In genomic region chr17:38447502-38448095, GRCh38 we compare ENCODE assay signal across 13 cellular contexts. TPM values are rescaled to one million over a fixed set of nuclear protein-coding genes. Genes with fewer than 3 reads are reported as not detected.
A peak's percentile ranks its signal among the peaks of the same experiment; 100 is the strongest.
DNase-seq lines count a peak whose midpoint lies in the region; ATAC-seq and TF ChIP-seq lines count a peak whose summit lies in the region.
"Had no signal": no experiment of that assay in that cellular context is flagged by ENCODE, and none has a peak within 500 bp of the region (broad histone marks: within the 10 kb centered on the region; RNA-seq: fewer than 3 reads in every experiment).

No MANE protein-coding gene starts in this region.

- no peak for DNase-seq in HFFc6
- DNase-seq in mucosa of descending colon = no peak
- no peak for DNase-seq in stimulated activated naive B cell treated with anti-CD40 and anti-IgM and Interleukin-4, amounts not matched to agents 10 μg/mL and 1 μg/mL and 100 μg/mL, for 72 hours
- DNase-seq in Karpas-422 = no peak
- DNase-seq in activated T-cell treated with anti-CD3 and anti-CD28 coated beads, Interleukin-2, amount 50 U/mL, for 48 hours = no peak
- no peak for DNase-seq in tibial artery
- DNase-seq: activated T-cell treated with anti-CD3 and anti-CD28 coated beads, Interleukin-2, amount 50 U/mL, for 72 hours; NCI-H187; Peyer's patch had no signal

- H3K9me3 ChIP-seq in BLaER1 treated with 17β-estradiol and CSF1 and Interleukin-3, amounts not matched to agents 10 nM and 100 nM (replicated peaks in 1 of 11) = no peaks in the 10 kb centered on the region
- H3K9me3 ChIP-seq in mucosa of descending colon (no peaks in the 10 kb centered on the region), Karpas-422 (ENCODE audit: low read length) (no peaks in the 10 kb centered on the region), tibial artery (no peaks in the 10 kb centered on the region)
- H3K9me3 ChIP-seq: breast epithelium, Peyer's patch had no signal

- H3K4me1 Mint-ChIP-seq in HFFc6 (ENCODE audit: low read depth) = peaks cover 64% of the 10 kb centered on the region
- H3K4me1 Mint-ChIP-seq in stimulated activated naive B cell treated with anti-CD40 and anti-IgM and Interleukin-4, amounts not matched to agents 10 μg/mL and 1 μg/mL and 100 μg/mL, for 72 hours = peaks cover 7 to 20% of the 10 kb centered on the region in 2 donors

- peaks cover 0 to 3% (median 0%) of the 10 kb centered on the region in 11 experiments; a peak in 2 of 22 replicates for H3K27me3 ChIP-seq in BLaER1 treated with 17β-estradiol and CSF1 and Interleukin-3, amounts not matched to agents 10 nM and 100 nM
- H3K27me3 ChIP-seq in Karpas-422 (ENCODE audit: low read length) = no peaks in the 10 kb centered on the region
- no peaks in the 10 kb centered on the region for H3K27me3 ChIP-seq in tibial artery
- H3K27me3 ChIP-seq: breast epithelium, Peyer's patch had no signal

- peaks cover 17% of the 10 kb centered on the region; the same call in 1 of the 2 replicates for H3K36me3 Mint-ChIP-seq in HFFc6 (ENCODE audit: low read depth)
- H3K36me3 Mint-ChIP-seq in stimulated activated naive B cell treated with anti-CD40 and anti-IgM and Interleukin-4, amounts not matched to agents 10 μg/mL and 1 μg/mL and 100 μg/mL, for 72 hours = no peaks in the 10 kb centered on the region

- peak overlapping the region; percentile 24 to 81 (median 46); a peak in 20 of 22 replicates for H3K27ac ChIP-seq in BLaER1 treated with 17β-estradiol and CSF1 and Interleukin-3, amounts not matched to agents 10 nM and 100 nM
- peak overlapping the region; percentile 29 for H3K27ac ChIP-seq in cingulate gyrus (ENCODE audit: low read depth, low read length)
- H3K27ac ChIP-seq in Karpas-422 (ENCODE audit: low read length) = no peak overlapping the region
- H3K27ac ChIP-seq in tibial artery = peak overlapping the region in 1 of 2 donors; percentile 36
- H3K27ac ChIP-seq: Peyer's patch had no signal

- H3K4me2 ChIP-seq in BLaER1 treated with 17β-estradiol and CSF1 and Interleukin-3, amounts not matched to agents 10 nM and 100 nM = peak overlapping the region; percentile 88 to 99 (median 95)
- H3K4me2 ChIP-seq in Karpas-422 (ENCODE audit: low read depth, low read length, poor library complexity, severe bottlenecking) = no peak overlapping the region

- H4K20me1 ChIP-seq in BLaER1 treated with 17β-estradiol and CSF1 and Interleukin-3, amounts not matched to agents 10 nM and 100 nM = peaks cover 17 to 100% (median 82%) of the 10 kb centered on the region in 11 experiments; a peak in 21 of 22 replicates
- no peaks in the 10 kb centered on the region for H4K20me1 ChIP-seq in Karpas-422 (ENCODE audit: insufficient read depth, low read depth, low read length)

- TF ChIP-seq CTCF in HFFc6 (IDR thresholded peaks at IDR 0.05) (no peak), mucosa of descending colon (IDR thresholded peaks at IDR 0.05) (no peak), tibial artery (IDR thresholded peaks at IDR 0.05) (no peak)

- peaks cover under 1% of the 10 kb centered on the region for H3K27me3 Mint-ChIP-seq in HFFc6 (ENCODE audit: insufficient read depth)
- H3K27me3 Mint-ChIP-seq in stimulated activated naive B cell treated with anti-CD40 and anti-IgM and Interleukin-4, amounts not matched to agents 10 μg/mL and 1 μg/mL and 100 μg/mL, for 72 hours = peaks cover 21 to 27% of the 10 kb centered on the region in 2 donors

- H3K9ac ChIP-seq in BLaER1 treated with 17β-estradiol and CSF1 and Interleukin-3, amounts not matched to agents 10 nM and 100 nM = peak overlapping the region in 10 of 11 experiments; percentile 24 to 59 (median 42); a peak in 14 of 22 replicates
- no peak overlapping the region for H3K9ac ChIP-seq in Karpas-422 (ENCODE audit: low read length)

- H3K36me3 ChIP-seq in BLaER1 treated with 17β-estradiol and CSF1 and Interleukin-3, amounts not matched to agents 10 nM and 100 nM = peaks cover 0 to 29% (median 13%) of the 10 kb centered on the region in 11 experiments; a peak in 11 of 22 replicates
- H3K36me3 ChIP-seq in mucosa of descending colon (ENCODE audit: low read depth) (no peaks in the 10 kb centered on the region), Karpas-422 (ENCODE audit: insufficient read depth, low read length) (no peaks in the 10 kb centered on the region), tibial artery (no peaks in the 10 kb centered on the region)
- H3K36me3 ChIP-seq: breast epithelium, Peyer's patch had no signal

- peak; percentile 19 for ATAC-seq in mucosa of descending colon
- no peak for ATAC-seq in stimulated activated naive B cell treated with anti-CD40 and anti-IgM and Interleukin-4, amounts not matched to agents 10 μg/mL and 1 μg/mL and 100 μg/mL, for 72 hours (replicated peaks)
- ATAC-seq: left lobe of liver had no signal

- H3K4me3 Mint-ChIP-seq in HFFc6 = peak overlapping the region; percentile 47
- no peak overlapping the region for H3K4me3 Mint-ChIP-seq in stimulated activated naive B cell treated with anti-CD40 and anti-IgM and Interleukin-4, amounts not matched to agents 10 μg/mL and 1 μg/mL and 100 μg/mL, for 72 hours
- H3K4me3 Mint-ChIP-seq: activated T-cell treated with anti-CD3 and anti-CD28 coated beads, Interleukin-2, amount 50 U/mL, for 72 hours had no signal

- no peak overlapping the region for H2AFZ ChIP-seq in Karpas-422 (ENCODE audit: low read length)

- H3K9me2 ChIP-seq in Karpas-422 (replicated peaks; ENCODE audit: insufficient read depth, low read length) = no peaks in the 10 kb centered on the region

- peak overlapping the region; percentile 98 for H3K27ac Mint-ChIP-seq in HFFc6
- no peak overlapping the region for H3K27ac Mint-ChIP-seq in stimulated activated naive B cell treated with anti-CD40 and anti-IgM and Interleukin-4, amounts not matched to agents 10 μg/mL and 1 μg/mL and 100 μg/mL, for 72 hours
- H3K27ac Mint-ChIP-seq: activated T-cell treated with anti-CD3 and anti-CD28 coated beads, Interleukin-2, amount 50 U/mL, for 72 hours had no signal

- H3K79me2 ChIP-seq in Karpas-422 (ENCODE audit: low read length) = no peaks in the 10 kb centered on the region

- peaks cover 74 to 88% (median 82%) of the 10 kb centered on the region in 10 experiments for H3K4me1 ChIP-seq in BLaER1 treated with 17β-estradiol and CSF1 and Interleukin-3, amounts not matched to agents 10 nM and 100 nM
- no peaks in the 10 kb centered on the region for H3K4me1 ChIP-seq in mucosa of descending colon (ENCODE audit: low read depth)
- H3K4me1 ChIP-seq in Karpas-422 (ENCODE audit: low read length) = no peaks in the 10 kb centered on the region
- peaks cover 0 to 76% (median 54%) of the 10 kb centered on the region in 4 donors for H3K4me1 ChIP-seq in tibial artery
- H3K4me1 ChIP-seq: breast epithelium had no signal

- no peaks in the 10 kb centered on the region for H3K9me3 Mint-ChIP-seq in HFFc6
- H3K9me3 Mint-ChIP-seq in stimulated activated naive B cell treated with anti-CD40 and anti-IgM and Interleukin-4, amounts not matched to agents 10 μg/mL and 1 μg/mL and 100 μg/mL, for 72 hours = no peaks in the 10 kb centered on the region
- H3K9me3 Mint-ChIP-seq: activated T-cell treated with anti-CD3 and anti-CD28 coated beads, Interleukin-2, amount 50 U/mL, for 72 hours had no signal

- peak overlapping the region in 2 of 10 experiments; percentile 3 to 21; a peak in 2 of 20 replicates for H3K4me3 ChIP-seq in BLaER1 treated with 17β-estradiol and CSF1 and Interleukin-3, amounts not matched to agents 10 nM and 100 nM
- H3K4me3 ChIP-seq in mucosa of descending colon (no peak overlapping the region), Karpas-422 (ENCODE audit: low read length) (no peak overlapping the region), tibial artery (no peak overlapping the region)
- H3K4me3 ChIP-seq: breast epithelium, Peyer's patch had no signal

- intact Hi-C loops in mucosa of descending colon (cut with DNase I, micrococcal nuclease) = no loop called here
- intact Hi-C loops in tibial artery (cut with DNase I; ENCODE audit: low total_unique reads) = no loop called here

RNA-seq across cellular contexts. Expression of gene ARHGAP23, which starts 19.3 kb away (rescaled TPM):
- 100 to 1,000 TPM; 206 to 231 (median 224) TPM for total RNA-seq in HFFc6 (2021; fragmentation: NEBNext Ultra II Directional; extraction: Animal tissue kit (Norgen Biotek cat#: 25700))
- 10 to 100 TPM in 2 of 3 donors, 1 to 10 TPM in 1; 6.1 to 44.6 (median 12.6) TPM for total RNA-seq in mucosa of descending colon
- 0.04 and 0.54 TPM in 2 replicates for total RNA-seq in Karpas-422 (2014; rRNA removed; shearing (Covaris generic); ENCODE audit: low replicate concordance)
